ENCODE assay signal across 31 cellular contexts in the genomic region with DNA sequence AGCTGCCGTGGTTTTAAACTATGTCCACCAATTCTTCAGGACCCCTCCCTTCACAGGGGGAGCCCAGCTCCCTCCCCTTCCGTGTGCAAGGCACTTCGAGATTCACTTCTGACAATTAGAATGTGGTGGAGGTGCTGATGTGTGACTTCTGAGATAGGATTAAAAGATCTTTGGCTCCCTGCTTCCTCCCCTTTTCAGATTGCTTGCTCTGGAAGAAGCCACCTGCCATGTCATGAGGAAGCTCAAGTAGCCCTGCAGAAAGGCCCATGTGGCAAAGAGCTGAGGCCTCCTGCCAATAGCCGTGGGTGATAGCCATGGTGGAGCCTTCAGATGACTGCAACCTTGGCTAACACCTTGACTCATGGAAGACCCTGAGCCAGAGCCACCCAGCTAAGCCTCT.
"Had no signal": no experiment of that assay in that cellular context is flagged by ENCODE, and none has a peak within 500 bp of the region (broad histone marks: within the 10 kb centered on the region; RNA-seq: fewer than 3 reads in every experiment).

No MANE protein-coding gene starts in this region.

- H3K9me3 ChIP-seq: breast epithelium had no signal

- FAIRE-seq: astrocyte had no signal

- H3K36me3 ChIP-seq: adrenal gland, ascending aorta, brain microvascular endothelial cell, breast epithelium, cardiac muscle cell had no signal

- H3K4me3 ChIP-seq: adrenal gland, ascending aorta, body of pancreas, breast epithelium, cardiac muscle cell had no signal

- H3K27me3 ChIP-seq: adrenal gland, ascending aorta, body of pancreas, brain microvascular endothelial cell, breast epithelium, cardiac muscle cell had no signal

- DNase-seq: activated effector memory CD4-positive, alpha-beta T cell treated with anti-CD3 and anti-CD28 coated beads, Interleukin-2, amount 50 U/mL, for 16 hours; activated effector memory CD4-positive, alpha-beta T cell treated with Interleukin-2 at 50 U/mL for 16 hours; activated gamma-delta T cell; activated gamma-delta T cell treated with Interleukin-2 at 50 U/mL for 16 hours; activated naive CD4-positive, alpha-beta T cell; activated naive CD4-positive, alpha-beta T cell treated with anti-CD3 and anti-CD28 coated beads for 36 hours; activated naive CD4-positive, alpha-beta T cell treated with anti-CD3 and anti-CD28 coated beads, Interleukin-2, amount 10 ng/mL, durations not matched to agents 7 days and 5 days; activated naive CD4-positive, alpha-beta T cell treated with anti-CD3 and anti-CD28 coated beads, Interleukin-2, amount 50 U/mL, for 16 hours; activated naive CD4-positive, alpha-beta T cell treated with Interleukin-2 at 50 U/mL for 16 hours; activated naive CD8-positive, alpha-beta T cell treated with anti-CD3 and anti-CD28 coated beads for 36 hours; activated naive CD8-positive, alpha-beta T cell treated with anti-CD3 and anti-CD28 coated beads, Interleukin-2, amount 10 ng/mL, durations not matched to agents 7 days and 5 days; activated naive CD8-positive, alpha-beta T cell treated with anti-CD3 and anti-CD28 coated beads, Interleukin-2, amount 50 U/mL, for 24 hours; activated T-cell treated with anti-CD3 and anti-CD28 coated beads, Interleukin-2, amount 50 U/mL, for 1 hour; activated T-cell treated with anti-CD3 and anti-CD28 coated beads, Interleukin-2, amount 50 U/mL, for 24 hours; activated T-cell treated with anti-CD3 and anti-CD28 coated beads, Interleukin-2, amount 50 U/mL, for 4 hours; activated T-cell treated with anti-CD3 and anti-CD28 coated beads, Interleukin-2, amount 50 U/mL, for 48 hours; activated T-cell treated with anti-CD3 and anti-CD28 coated beads, Interleukin-2, amount 50 U/mL, for 72 hours; adrenal gland; amniotic stem cell; amygdala; anterior cingulate cortex; aorta; body of pancreas; brain microvascular endothelial cell; caudate nucleus; central memory CD4-positive, alpha-beta T cell; cerebellar nuclear complex had no signal

- H3K4me1 ChIP-seq: breast epithelium had no signal

- H3K27ac ChIP-seq: ascending aorta, body of pancreas, brain microvascular endothelial cell, breast epithelium, cardiac muscle cell had no signal
